ENCODE assay signal across 8 cellular contexts in genomic region chr15:37106490-37107001, GRCh38. TPM values are rescaled to one million over a fixed set of nuclear protein-coding genes. Genes with fewer than 3 reads are reported as not detected.
DNase-seq lines count a peak whose midpoint lies in the region; ATAC-seq, FAIRE-seq and TF ChIP-seq lines count a peak whose summit lies in the region.

No MANE protein-coding gene starts in this region.

- H3K27ac Mint-ChIP-seq in nephron progenitor cell, result peak overlapping the region; percentile 99

- DNase-seq in D721Med (ENCODE audit: insufficient read length, low spot score) (peak; percentile 48), nephron progenitor cell (peak; percentile 55)
- no peak for DNase-seq in activated T-cell treated with anti-CD3 and anti-CD28 coated beads, Interleukin-2, amount 50 U/mL, for 48 hours

- H3K4me3 ChIP-seq in Loucy (ENCODE audit: low read length, poor library complexity, severe bottlenecking), result peak overlapping the region; percentile 48
- H3K4me3 ChIP-seq in ectodermal cell (ENCODE audit: insufficient read depth, low read depth, low read length), result peak overlapping the region; percentile 41

- H3F3A ChIP-seq in Loucy (ENCODE audit: low read depth), result no peaks in the 10 kb centered on the region

- peak overlapping the region; percentile 97 for H2AFZ ChIP-seq in Loucy (ENCODE audit: low read length)

- TF ChIP-seq CTCF in D721Med (IDR thresholded peaks at IDR 0.05; ENCODE audit: insufficient read depth, missing control alignments), result peak; percentile 64
- TF ChIP-seq CTCF in Loucy (conservative IDR thresholded peaks at IDR 0.05; ENCODE audit: low read length), result peak; percentile 67
- peak; percentile 49 for TF ChIP-seq CTCF in nephron progenitor cell (IDR thresholded peaks at IDR 0.05)

- no peaks in the 10 kb centered on the region for H3K9me3 Mint-ChIP-seq in nephron progenitor cell

- H3K27me3 ChIP-seq in Loucy (ENCODE audit: insufficient read depth, low read length, poor library complexity, severe bottlenecking), result no peaks in the 10 kb centered on the region
- H3K27me3 ChIP-seq in ectodermal cell (ENCODE audit: control insufficient read depth, insufficient read depth, low read length, poor library complexity, severe bottlenecking), result peaks cover 60% of the 10 kb centered on the region

- peak overlapping the region; percentile 72 for H3K4me2 ChIP-seq in Loucy (ENCODE audit: low read depth, low read length, poor library complexity, severe bottlenecking)

- H3K36me3 Mint-ChIP-seq in nephron progenitor cell (ENCODE audit: low read depth), result peaks cover 7% of the 10 kb centered on the region

- WGBS in ectodermal cell, 2 experiments, result 0% methylated on average over 21 to 23 of the region's 23 CpGs

- H3K79me2 ChIP-seq in Loucy (ENCODE audit: insufficient read depth, low read length), result no peaks in the 10 kb centered on the region

- H3K27ac ChIP-seq in ectodermal cell (ENCODE audit: insufficient read depth, low read depth, low read length, poor library complexity, severe bottlenecking), result peak overlapping the region; percentile 72

- peaks cover 12% of the 10 kb centered on the region for H3K27me3 Mint-ChIP-seq in nephron progenitor cell (ENCODE audit: low read depth, poor library complexity)

- H3K36me3 ChIP-seq in Loucy (ENCODE audit: insufficient read depth, low read length), result no peaks in the 10 kb centered on the region
- no peaks in the 10 kb centered on the region for H3K36me3 ChIP-seq in ectodermal cell (ENCODE audit: control insufficient read depth, insufficient read depth, low read length)

- no peaks in the 10 kb centered on the region for H3K4me1 ChIP-seq in Loucy (ENCODE audit: insufficient read depth, low read length, poor library complexity, severe bottlenecking)
- peaks cover 27% of the 10 kb centered on the region for H3K4me1 ChIP-seq in ectodermal cell (ENCODE audit: control insufficient read depth, insufficient read depth, low read length)

- H4K20me1 ChIP-seq in Loucy (ENCODE audit: insufficient read depth, low read length, poor library complexity, severe bottlenecking), result no peaks in the 10 kb centered on the region

- FAIRE-seq in D721Med (lab: Jason Lieb, UNC), result no peak

- H3K4me3 Mint-ChIP-seq in nephron progenitor cell, result peak overlapping the region; percentile 99

- H3K9ac ChIP-seq in Loucy (ENCODE audit: low read depth, low read length, poor library complexity, severe bottlenecking), result no peak overlapping the region

- H3K9me3 ChIP-seq in Loucy (ENCODE audit: insufficient read depth, low read depth, low read length) (no peaks in the 10 kb centered on the region), ectodermal cell (ENCODE audit: control insufficient read depth, low read length) (no peaks in the 10 kb centered on the region)

- H3K4me1 Mint-ChIP-seq in nephron progenitor cell, result peaks cover 67% of the 10 kb centered on the region

- no peaks in the 10 kb centered on the region for H3K9me2 ChIP-seq in Loucy (replicated peaks; ENCODE audit: low read depth, low read length)

- ATAC-seq in GM18502 (IDR thresholded peaks at IDR 0.05; ENCODE audit: poor library complexity, unreplicated experiment), result no peak
- ATAC-seq in GM19397 (IDR thresholded peaks at IDR 0.05; ENCODE audit: unreplicated experiment), result no peak
- no peak for ATAC-seq in HG03108 (IDR thresholded peaks at IDR 0.05; ENCODE audit: unreplicated experiment)

RNA-seq across cellular contexts. Expression of gene MEIS2, which starts 6.2 kb away (rescaled TPM):
- 88.1 TPM for polyA plus RNA-seq in ectodermal cell (2013, experiment 1 of 4)
- polyA plus RNA-seq in ectodermal cell (2013, experiment 2 of 4), result 77.5 TPM
- 75.8 TPM for polyA plus RNA-seq in ectodermal cell (2013, experiment 3 of 4)
- 82.1 TPM for polyA plus RNA-seq in ectodermal cell (2013, experiment 4 of 4)

Comparison
In these comparisons a context has a peak if more than half of its experiments do, and no peak if none do; other contexts are left out.
1. DNase-seq: peak in D721Med (single experiment) and nephron progenitor cell (single experiment); none in activated T-cell treated with anti-CD3 and anti-CD28 coated beads, Interleukin-2, amount 50 U/mL, for 48 hours (0 of 2).
2. Peak in every context shown above with its lines, with median percentiles within 50 percentile points of each other: CTCF ChIP-seq.